Comparison of ENCODE assay signal across 13 cellular contexts in the genomic region with DNA sequence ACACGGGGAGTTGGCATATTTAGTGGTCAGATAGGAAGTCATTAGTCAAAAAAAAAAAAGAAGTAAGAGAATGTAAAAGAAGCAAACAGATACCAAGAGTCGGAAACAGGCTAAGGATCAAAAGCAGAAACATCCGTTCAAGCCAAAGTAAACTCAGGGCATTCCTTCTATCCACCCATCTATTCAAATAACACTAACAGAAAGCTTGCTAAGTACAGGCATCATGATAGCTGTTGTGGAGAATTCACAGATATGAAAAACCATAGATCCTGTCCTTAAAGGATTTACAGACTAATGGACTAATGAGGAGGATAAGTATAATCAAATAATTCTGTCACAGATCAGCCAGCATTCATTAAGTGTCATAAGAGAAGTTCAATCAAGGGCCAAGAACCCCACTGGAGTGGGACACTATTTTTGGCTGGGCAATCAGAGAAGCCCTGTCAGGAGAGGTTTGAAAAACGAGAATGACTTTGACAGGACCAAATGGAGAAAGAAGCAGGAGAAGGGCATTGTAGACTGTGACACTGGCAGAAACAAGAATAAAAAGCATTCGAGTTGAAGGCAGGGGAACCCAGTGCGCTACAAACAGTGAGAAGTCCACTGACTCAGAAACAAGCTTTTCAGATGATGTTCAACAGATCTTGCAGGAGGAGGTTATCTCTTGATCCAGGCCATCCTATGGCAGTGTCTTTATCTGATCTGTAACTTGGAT.
A peak's percentile ranks its signal among the peaks of the same experiment; 100 is the strongest.
DNase-seq lines count a peak whose midpoint lies in the region; ATAC-seq and TF ChIP-seq lines count a peak whose summit lies in the region.
"Had no signal": no experiment of that assay in that cellular context is flagged by ENCODE, and none has a peak within 500 bp of the region (broad histone marks: within the 10 kb centered on the region; RNA-seq: fewer than 3 reads in every experiment).

No MANE protein-coding gene starts in this region.

- CTCF ChIA-PET in MCF 10A (lab: Yijun Ruan, JAX): interaction anchor here (0.7 kb wide), 3 partner anchors 16 to 24 kb away, joined by 3 to 5 read pairs (median 4); no protein-coding TSS in a partner anchor

- H3K4me3 ChIP-seq in Loucy (ENCODE audit: low read length, poor library complexity, severe bottlenecking) (no peak overlapping the region), right atrium auricular region (no peak overlapping the region), HAP-1 (no peak overlapping the region)
- H3K4me3 ChIP-seq: dorsolateral prefrontal cortex, stomach had no signal

- H3K4me1 ChIP-seq in Loucy (ENCODE audit: insufficient read depth, low read length, poor library complexity, severe bottlenecking): peaks cover 13% of the 10 kb centered on the region
- peaks cover 0 to 18% of the 10 kb centered on the region in 2 donors for H3K4me1 ChIP-seq in right atrium auricular region
- peaks cover 8% of the 10 kb centered on the region for H3K4me1 ChIP-seq in HAP-1

- H3K9me2 ChIP-seq in Loucy (replicated peaks; ENCODE audit: low read depth, low read length): no peaks in the 10 kb centered on the region

- peak overlapping the region; percentile 19 to 48 for H3K27ac ChIP-seq in right atrium auricular region
- H3K27ac ChIP-seq: dorsolateral prefrontal cortex had no signal

- H3K27me3 ChIP-seq in Loucy (ENCODE audit: insufficient read depth, low read length, poor library complexity, severe bottlenecking) (no peaks in the 10 kb centered on the region), right atrium auricular region (no peaks in the 10 kb centered on the region), HAP-1 (ENCODE audit: low read depth) (no peaks in the 10 kb centered on the region)
- H3K27me3 ChIP-seq: stomach had no signal

- no peaks in the 10 kb centered on the region for H3K79me2 ChIP-seq in Loucy (ENCODE audit: insufficient read depth, low read length)

- H3K4me3 Mint-ChIP-seq in MCF 10A (ENCODE audit: unreplicated experiment): no peak overlapping the region
- H3K4me3 Mint-ChIP-seq: activated CD4-positive, alpha-beta T cell treated with anti-CD3 and anti-CD28 coated beads for 36 hours; CD4-positive, alpha-beta T cell; naive thymus-derived CD4-positive, alpha-beta T cell had no signal

- peaks cover 19% of the 10 kb centered on the region for H3K27me3 Mint-ChIP-seq in MCF 10A (ENCODE audit: insufficient read depth, unreplicated experiment)

- no peaks in the 10 kb centered on the region for H3K9me3 Mint-ChIP-seq in MCF 10A (ENCODE audit: unreplicated experiment)
- H3K9me3 Mint-ChIP-seq: CD4-positive, alpha-beta T cell; naive thymus-derived CD4-positive, alpha-beta T cell had no signal

- POLR2A ChIA-PET in MCF 10A (lab: Yijun Ruan, JAX): interaction anchor here (0.6 to 1.2 kb wide), 3 partner anchors 40 to 99 kb away, joined by 3 read pairs; no protein-coding TSS in a partner anchor

- no peaks in the 10 kb centered on the region for H3K36me3 Mint-ChIP-seq in MCF 10A (ENCODE audit: insufficient read depth, unreplicated experiment)
- H3K36me3 Mint-ChIP-seq: naive thymus-derived CD4-positive, alpha-beta T cell had no signal

- intact Hi-C loops in MCF 10A (cut with micrococcal nuclease): no loop called here

- ATAC-seq in GM18505 (IDR thresholded peaks at IDR 0.05; ENCODE audit: unreplicated experiment): no peak
- ATAC-seq: activated CD4-positive, alpha-beta T cell treated with anti-CD3 and anti-CD28 coated beads for 36 hours; naive thymus-derived CD4-positive, alpha-beta T cell had no signal

- no TSS peak for BruUV-seq in MCF 10A (replicated peaks; lab: Mats Ljungman, UMichigan)

- H3K9me3 ChIP-seq in Loucy (ENCODE audit: insufficient read depth, low read depth, low read length) (no peaks in the 10 kb centered on the region), right atrium auricular region (no peaks in the 10 kb centered on the region), HAP-1 (no peaks in the 10 kb centered on the region)
- H3K9me3 ChIP-seq: stomach had no signal

- no peaks in the 10 kb centered on the region for H3F3A ChIP-seq in Loucy (ENCODE audit: low read depth)

- no peak for TF ChIP-seq CTCF in Loucy (conservative IDR thresholded peaks at IDR 0.05; ENCODE audit: low read length)
- TF ChIP-seq CTCF in right atrium auricular region (IDR thresholded peaks at IDR 0.05): no peak
- no peak for TF ChIP-seq CTCF in MCF 10A (IDR thresholded peaks at IDR 0.05; ENCODE audit: unreplicated experiment)

- in situ Hi-C loops in HAP-1 (cut with MboI; ENCODE audit: low sequenced_read_pairs): no loop called here

- H3K36me3 ChIP-seq in Loucy (ENCODE audit: insufficient read depth, low read length) (no peaks in the 10 kb centered on the region), right atrium auricular region (no peaks in the 10 kb centered on the region), HAP-1 (replicated peaks) (no peaks in the 10 kb centered on the region)
- H3K36me3 ChIP-seq: stomach had no signal

- no peak for TF ChIP-seq POLR2A in GM18505 (IDR thresholded peaks at IDR 0.05; ENCODE audit: borderline replicate concordance, extremely low read depth, insufficient read depth, insufficient read length)

- peak overlapping the region; percentile 44 for H3K4me2 ChIP-seq in Loucy (ENCODE audit: low read depth, low read length, poor library complexity, severe bottlenecking)

- no peak overlapping the region for H3K27ac Mint-ChIP-seq in MCF 10A (ENCODE audit: low read depth, unreplicated experiment)
- H3K27ac Mint-ChIP-seq: activated CD4-positive, alpha-beta T cell treated with anti-CD3 and anti-CD28 coated beads for 36 hours; CD4-positive, alpha-beta T cell; naive thymus-derived CD4-positive, alpha-beta T cell had no signal

- H2AFZ ChIP-seq in Loucy (ENCODE audit: low read length): 0 out of 2 replicates have a peak overlapping the region, but pooled peaks have one; percentile 6

- DNase-seq in astrocyte of the hippocampus (ENCODE audit: low read depth, low spot score): peak; percentile 71
- no peak for DNase-seq in right atrium auricular region (ENCODE audit: low spot score)
- no peak for DNase-seq in HAP-1 (ENCODE audit: low spot score in 2 of 2)
- no peak for DNase-seq in MCF 10A (ENCODE audit: unreplicated experiment)
- DNase-seq in activated CD4-positive, alpha-beta T cell treated with anti-CD3 and anti-CD28 coated beads for 1 hour: no peak
- DNase-seq: activated CD4-positive, alpha-beta T cell treated with anti-CD3 and anti-CD28 coated beads for 36 hours; CD4-positive, alpha-beta T cell; dorsolateral prefrontal cortex; naive thymus-derived CD4-positive, alpha-beta T cell; stomach; T-helper 1 cell had no signal

- H4K20me1 ChIP-seq in Loucy (ENCODE audit: insufficient read depth, low read length, poor library complexity, severe bottlenecking): no peaks in the 10 kb centered on the region

- H3K4me1 Mint-ChIP-seq in MCF 10A (ENCODE audit: insufficient read depth, unreplicated experiment): peaks cover 15% of the 10 kb centered on the region
- H3K4me1 Mint-ChIP-seq: activated CD4-positive, alpha-beta T cell treated with anti-CD3 and anti-CD28 coated beads for 36 hours had no signal

- no peak overlapping the region for H3K9ac ChIP-seq in Loucy (ENCODE audit: low read depth, low read length, poor library complexity, severe bottlenecking)
